In the genomic region with DNA sequence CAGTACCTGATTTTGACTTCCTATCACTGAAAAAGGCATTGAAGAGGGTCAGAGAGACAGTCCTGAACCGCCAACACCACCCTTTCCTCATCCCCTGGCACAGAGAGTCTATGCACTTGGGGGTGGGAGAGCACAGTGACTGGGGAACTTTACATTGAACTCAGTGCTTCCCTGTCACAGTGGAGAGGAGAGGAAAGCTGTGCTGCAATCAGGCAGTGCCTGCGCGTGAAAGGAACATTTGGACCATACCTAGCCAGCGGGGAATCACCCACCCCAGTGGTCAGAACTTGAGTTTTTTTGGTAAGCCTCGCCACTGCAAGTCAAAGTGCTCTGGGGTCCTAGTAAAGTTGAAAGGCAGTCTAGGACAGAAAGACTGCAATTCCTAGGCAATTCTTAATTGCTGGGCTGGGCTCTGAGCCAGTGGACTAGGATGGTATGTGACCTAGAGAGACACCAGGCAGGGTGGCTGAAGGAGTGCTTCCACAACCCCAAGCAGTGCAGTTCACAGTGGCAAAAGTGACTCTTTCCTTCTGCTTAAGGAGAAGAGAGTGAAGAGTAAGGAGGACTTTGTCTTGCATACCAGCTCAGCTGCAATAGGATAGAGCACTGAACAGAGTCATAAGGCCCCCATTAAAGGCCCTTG, we compare ENCODE assay signal across 1 cellular context.
TF ChIP-seq lines count a peak whose summit lies in the region.

No MANE protein-coding gene starts in this region.

TF ChIP-seq in K562, 482 proteins besides CTCF, POLR2A, EP300 and RAD21:
- no peak for TF ChIP-seq KAT7 (CRISPR knock-in tag; IDR thresholded peaks at IDR 0.05; ENCODE audit: borderline replicate concordance)
- TF ChIP-seq, protein P1, sequence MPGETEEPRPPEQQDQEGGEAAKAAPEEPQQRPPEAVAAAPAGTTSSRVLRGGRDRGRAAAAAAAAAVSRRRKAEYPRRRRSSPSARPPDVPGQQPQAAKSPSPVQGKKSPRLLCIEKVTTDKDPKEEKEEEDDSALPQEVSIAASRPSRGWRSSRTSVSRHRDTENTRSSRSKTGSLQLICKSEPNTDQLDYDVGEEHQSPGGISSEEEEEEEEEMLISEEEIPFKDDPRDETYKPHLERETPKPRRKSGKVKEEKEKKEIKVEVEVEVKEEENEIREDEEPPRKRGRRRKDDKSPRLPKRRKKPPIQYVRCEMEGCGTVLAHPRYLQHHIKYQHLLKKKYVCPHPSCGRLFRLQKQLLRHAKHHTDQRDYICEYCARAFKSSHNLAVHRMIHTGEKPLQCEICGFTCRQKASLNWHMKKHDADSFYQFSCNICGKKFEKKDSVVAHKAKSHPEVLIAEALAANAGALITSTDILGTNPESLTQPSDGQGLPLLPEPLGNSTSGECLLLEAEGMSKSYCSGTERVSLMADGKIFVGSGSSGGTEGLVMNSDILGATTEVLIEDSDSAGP (CRISPR knock-in tag; IDR thresholded peaks at IDR 0.05) = no peak
TF ChIP-seq in K562: peak in this region for 0.
